Comparison of ENCODE assay signal across 8 cellular contexts in genomic region chr1:147670319-147671003, GRCh38. TPM values are rescaled to one million over a fixed set of nuclear protein-coding genes. Genes with fewer than 3 reads are reported as not detected.
DNase-seq lines count a peak whose midpoint lies in the region; ATAC-seq and TF ChIP-seq lines count a peak whose summit lies in the region.

TSS of gene ACP6 (minus strand) at chr1:147670524. CDS start at chr1:147670048, 476 bp downstream.

- H3K9me3 Mint-ChIP-seq in activated naive CD8-positive, alpha-beta T cell (ENCODE audit: low read depth): no peaks in the 10 kb centered on the region
- H3K9me3 Mint-ChIP-seq in glutamatergic neuron (ENCODE audit: unreplicated experiment): peaks cover 4% of the 10 kb centered on the region

- H3K36me3 ChIP-seq in thoracic aorta: no peaks in the 10 kb centered on the region

- peaks cover 28% of the 10 kb centered on the region for H3K4me1 Mint-ChIP-seq in activated naive CD8-positive, alpha-beta T cell (ENCODE audit: low read depth)
- no peaks in the 10 kb centered on the region for H3K4me1 Mint-ChIP-seq in glutamatergic neuron (ENCODE audit: low read depth, unreplicated experiment)

- H3K36me3 Mint-ChIP-seq in activated naive CD8-positive, alpha-beta T cell: no peaks in the 10 kb centered on the region
- H3K36me3 Mint-ChIP-seq in glutamatergic neuron (ENCODE audit: unreplicated experiment): no peaks in the 10 kb centered on the region

- H3K4me1 ChIP-seq in thoracic aorta (ENCODE audit: control insufficient read depth in 1 of 2, low read depth in 2 of 2): peaks cover 6 to 12% of the 10 kb centered on the region in 2 donors

- H3K4me3 Mint-ChIP-seq in activated naive CD8-positive, alpha-beta T cell: peak within 1 kb of the TSS; percentile 94
- H3K4me3 Mint-ChIP-seq in glutamatergic neuron (ENCODE audit: unreplicated experiment): peak within 1 kb of the TSS; percentile 90

- TF ChIP-seq CTCF in NB4 (IDR thresholded peaks at IDR 0.05; ENCODE audit: low read depth, low read length) (no peak), glutamatergic neuron (IDR thresholded peaks at IDR 0.05; ENCODE audit: partially characterized antibody, unreplicated experiment) (no peak), omental fat pad (IDR thresholded peaks at IDR 0.05) (no peak), thoracic aorta (IDR thresholded peaks at IDR 0.05) (no peak)

- peak within 1 kb of the TSS; percentile 83 for H3K27ac Mint-ChIP-seq in activated naive CD8-positive, alpha-beta T cell
- no peak within 1 kb of the TSS for H3K27ac Mint-ChIP-seq in glutamatergic neuron (ENCODE audit: unreplicated experiment)

- H3K27me3 Mint-ChIP-seq in activated naive CD8-positive, alpha-beta T cell: no peaks in the 10 kb centered on the region
- no peaks in the 10 kb centered on the region for H3K27me3 Mint-ChIP-seq in glutamatergic neuron (ENCODE audit: unreplicated experiment)

- no peaks in the 10 kb centered on the region for H3K9me3 ChIP-seq in thoracic aorta

- H3K27me3 ChIP-seq in thoracic aorta (replicated peaks; ENCODE audit: insufficient read depth): no peaks in the 10 kb centered on the region

- peak within 1 kb of the TSS; percentile 56 to 60 for H3K27ac ChIP-seq in thoracic aorta

- ATAC-seq in HG02571 (IDR thresholded peaks at IDR 0.05; ENCODE audit: unreplicated experiment) (peak; percentile 95), omental fat pad (ENCODE audit: low FRiP score) (peak; percentile 99), thoracic aorta (ENCODE audit: insufficient number of reproducible peaks, low FRiP score, low read depth) (peak; percentile 75)

- H3K4me3 ChIP-seq in NB4 (ENCODE audit: low read depth, low read length) (peak within 1 kb of the TSS; percentile 78), thoracic aorta (peak within 1 kb of the TSS; percentile 78)

- DNase-seq in GM04504 (ENCODE audit: low read depth): peak; percentile 75
- peak; percentile 95 for DNase-seq in NB4 (ENCODE audit: low read depth)
- DNase-seq in SKM-1 treated with dmso at 0.1 percent for 144 hours (lab: John Stamatoyannopoulos, UW; ENCODE audit: unreplicated experiment): peak; percentile 95
- DNase-seq in glutamatergic neuron: peak; percentile 91
- peak; percentile 72 for DNase-seq in omental fat pad (ENCODE audit: low spot score)
- peak; percentile 78 for DNase-seq in thoracic aorta (ENCODE audit: low spot score)

- TF ChIP-seq POLR2A in NB4 (IDR thresholded peaks at IDR 0.05; ENCODE audit: extremely low read depth, insufficient read length): no peak

RNA-seq across cellular contexts. Expression of gene ACP6, which starts in this region (rescaled TPM):
- total RNA-seq in glutamatergic neuron (ENCODE audit: unreplicated experiment) (3.5 TPM), omental fat pad (10 to 100 TPM in 1 of 4 donors, 1 to 10 TPM in 3; 2.3 to 15.1 (median 5.9) TPM), thoracic aorta (10 to 100 TPM; 10.8 to 11.4 TPM)

Comparison
In these comparisons a context has a peak if more than half of its experiments do, and no peak if none do; other contexts are left out.
1. Peak in every context shown above with its lines: DNase-seq, ATAC-seq, H3K4me3 ChIP-seq and H3K27ac ChIP-seq.